In the genomic region with DNA sequence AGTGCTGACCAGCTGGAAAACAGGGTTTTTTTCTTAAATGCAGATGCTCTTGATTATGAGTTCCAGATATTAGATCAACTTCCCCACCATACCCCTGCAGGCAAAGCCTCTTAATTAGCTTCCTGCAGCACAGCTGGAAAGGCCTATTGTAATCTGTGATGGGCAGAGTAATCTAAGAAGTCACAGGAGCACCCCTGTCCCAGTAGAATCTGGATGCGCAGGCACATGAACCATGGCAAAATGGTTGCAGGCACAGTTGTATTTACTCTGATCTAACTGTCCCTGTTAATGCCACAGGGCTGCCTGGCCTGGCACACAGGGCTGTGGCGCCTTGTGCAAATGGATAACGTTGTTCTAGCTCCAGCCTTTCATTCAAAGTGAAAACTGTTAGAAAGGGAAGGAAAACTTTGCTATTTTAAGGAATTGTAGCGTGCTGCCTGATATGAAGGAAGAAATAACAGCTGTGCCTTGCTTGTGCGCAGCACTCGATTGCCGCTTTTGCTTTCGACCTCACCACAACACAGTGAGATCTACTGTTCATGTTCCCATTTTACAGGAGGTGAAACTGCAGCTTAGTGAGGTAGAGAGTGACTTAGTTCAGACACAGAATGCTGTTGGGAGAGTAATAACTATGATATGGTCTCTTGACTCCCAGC, we compare ENCODE assay signal across 7 cellular contexts. TPM values are rescaled to one million over a fixed set of nuclear protein-coding genes. Genes with fewer than 3 reads are reported as not detected.
A peak's percentile ranks its signal among the peaks of the same experiment; 100 is the strongest.
DNase-seq lines count a peak whose midpoint lies in the region; ATAC-seq lines count a peak whose summit lies in the region.

No MANE protein-coding gene starts in this region.

- ATAC-seq in GM19455 (IDR thresholded peaks at IDR 0.05; ENCODE audit: unreplicated experiment) = peak; percentile 85
- peak; percentile 68 for ATAC-seq in HG03469 (IDR thresholded peaks at IDR 0.05; ENCODE audit: unreplicated experiment)
- ATAC-seq in effector memory CD8-positive, alpha-beta T cell (replicated peaks) = peak; percentile 28

- H3K9ac ChIP-seq in subcutaneous abdominal adipose tissue (ENCODE audit: low read length in 5 of 5) (peak overlapping the region in 1 of 5 donors; percentile 48), mesendoderm (ENCODE audit: low read length) (no peak overlapping the region)

- peak overlapping the region; percentile 57 to 78 for H3K4me3 Mint-ChIP-seq in effector memory CD8-positive, alpha-beta T cell

- H3K36me3 Mint-ChIP-seq in effector memory CD8-positive, alpha-beta T cell (ENCODE audit: insufficient read depth) = peaks cover 3% of the 10 kb centered on the region

- H3K4me1 ChIP-seq in subcutaneous abdominal adipose tissue (ENCODE audit: control insufficient read depth in 5 of 5, insufficient read depth in 5 of 5, low read length in 5 of 5) = peaks cover 0 to 72% (median 38%) of the 10 kb centered on the region in 5 donors
- H3K4me1 ChIP-seq in mesendoderm (ENCODE audit: control insufficient read depth, low read depth, low read length) = no peaks in the 10 kb centered on the region

- H3K27me3 ChIP-seq in subcutaneous abdominal adipose tissue (ENCODE audit: control insufficient read depth in 5 of 5, insufficient read depth in 4 of 5, low read length in 5 of 5) (peaks cover 5 to 32% (median 19%) of the 10 kb centered on the region in 5 donors), mesendoderm (ENCODE audit: insufficient read depth, low read length, poor library complexity) (peaks cover 4% of the 10 kb centered on the region)

- H3K23ac ChIP-seq in mesendoderm (ENCODE audit: low read length) = no peak overlapping the region

- H3K27ac ChIP-seq in subcutaneous abdominal adipose tissue (ENCODE audit: low read depth, low read length) = peak overlapping the region; percentile 30
- no peak overlapping the region for H3K27ac ChIP-seq in mesendoderm (ENCODE audit: low read depth, low read length)

- no peak overlapping the region for H2BK15ac ChIP-seq in mesendoderm (replicated peaks; ENCODE audit: low read depth)

- H3K79me1 ChIP-seq in mesendoderm (ENCODE audit: low read length) = no peaks in the 10 kb centered on the region

- no peaks in the 10 kb centered on the region for H3K9me3 ChIP-seq in subcutaneous abdominal adipose tissue (ENCODE audit: control insufficient read depth in 5 of 5, low read length in 5 of 5)

- peaks cover 21 to 43% of the 10 kb centered on the region in 2 donors for H3K4me1 Mint-ChIP-seq in effector memory CD8-positive, alpha-beta T cell (ENCODE audit: low read depth in 2 of 2)

- H3K27me3 Mint-ChIP-seq in effector memory CD8-positive, alpha-beta T cell = peaks cover 14% of the 10 kb centered on the region in 2 donors

- no peak overlapping the region for H3K56ac ChIP-seq in mesendoderm (ENCODE audit: low read length)

- H3K18ac ChIP-seq in mesendoderm (ENCODE audit: low read length) = no peak overlapping the region

- H2BK5ac ChIP-seq in mesendoderm (ENCODE audit: low read length) = no peak overlapping the region

- no CpG with 5 or more reads among the region's 8 CpGs for WGBS in mesendoderm (ENCODE audit: extremely low coverage, insufficient coverage, low lambda C conversion rate)

- peak overlapping the region; percentile 33 to 79 for H3K27ac Mint-ChIP-seq in effector memory CD8-positive, alpha-beta T cell

- no peaks in the 10 kb centered on the region for H3K9me3 Mint-ChIP-seq in effector memory CD8-positive, alpha-beta T cell

- no peak overlapping the region for H4K5ac ChIP-seq in mesendoderm (ENCODE audit: low read length)

- no peak overlapping the region for H2AK5ac ChIP-seq in mesendoderm (ENCODE audit: low read length)

- H4K8ac ChIP-seq in mesendoderm (ENCODE audit: low read depth, low read length) = no peak overlapping the region

- no peak overlapping the region for H3K4ac ChIP-seq in mesendoderm (ENCODE audit: low read depth, low read length)

- H3K4me3 ChIP-seq in subcutaneous abdominal adipose tissue (ENCODE audit: low read depth in 1 of 5, low read length in 5 of 5) = peak overlapping the region; percentile 47 to 74 (median 61)
- no peak overlapping the region for H3K4me3 ChIP-seq in mesendoderm (ENCODE audit: low read length)

- no peak for DNase-seq in effector memory CD8-positive, alpha-beta T cell
- DNase-seq in mesendoderm = no peak
- DNase-seq in SIG-M5 treated with dmso at 0.1 percent for 504 hours (lab: John Stamatoyannopoulos, UW; ENCODE audit: unreplicated experiment) = no peak
- DNase-seq in GM19240 (ENCODE audit: insufficient read length, low spot score) = no peak

- H2BK120ac ChIP-seq in mesendoderm (ENCODE audit: low read depth, low read length) = no peak overlapping the region

- H3K4me2 ChIP-seq in mesendoderm (ENCODE audit: low read length) = no peak overlapping the region

- no peaks in the 10 kb centered on the region for H3K79me2 ChIP-seq in mesendoderm (ENCODE audit: control insufficient read depth, insufficient read depth, low read length)

- H3K36me3 ChIP-seq in subcutaneous abdominal adipose tissue (ENCODE audit: control insufficient read depth in 5 of 5, insufficient read depth in 5 of 5, low read length in 5 of 5) (peaks cover 0 to 13% (median 4%) of the 10 kb centered on the region in 5 donors), mesendoderm (ENCODE audit: control insufficient read depth, insufficient read depth, low read length) (no peaks in the 10 kb centered on the region)

RNA-seq across cellular contexts. Expression of a gene that starts 2.3 kb away (rescaled TPM):
- 3.8 TPM for polyA plus RNA-seq in mesendoderm (2013, experiment 1 of 2)
- 4.0 TPM for polyA plus RNA-seq in mesendoderm (2013, experiment 2 of 2)

Comparison
In these comparisons a context has a peak if more than half of its experiments do, and no peak if none do; other contexts are left out.
1. ATAC-seq: peak in every context shown above with its lines; median percentile 85 in GM19455; 68 in HG03469; 28 in effector memory CD8-positive, alpha-beta T cell.